Comparison of ENCODE assay signal across 1 cellular context in the genomic region with DNA sequence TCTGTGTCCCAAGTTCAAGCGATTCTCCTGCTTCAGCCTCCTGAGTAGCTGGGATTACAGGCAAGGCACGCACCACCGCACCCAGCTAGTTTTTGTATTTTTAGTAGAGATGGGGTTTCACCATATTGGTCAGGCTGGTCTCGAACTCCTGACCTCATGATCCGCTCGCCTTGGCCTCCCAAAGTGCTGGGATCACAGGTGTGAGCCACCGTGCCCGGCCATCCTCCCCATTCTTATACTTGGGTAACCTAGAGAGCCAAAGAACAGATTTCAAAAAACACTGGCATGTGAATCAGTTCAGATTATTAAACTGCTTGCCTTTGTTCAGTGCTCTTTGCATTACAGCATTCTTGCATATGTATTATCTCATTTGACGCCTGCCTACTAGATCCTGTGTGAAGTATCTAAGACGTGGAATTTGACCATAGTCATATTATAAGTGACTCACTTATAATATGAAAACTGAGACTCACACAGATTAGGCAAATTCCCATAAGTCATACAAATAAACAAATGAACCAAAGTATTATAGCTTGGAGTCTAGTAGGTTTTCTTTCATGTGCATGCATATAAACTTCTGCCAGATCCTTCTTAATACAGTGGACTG.
A peak's percentile ranks its signal among the peaks of the same experiment; 100 is the strongest.
TF ChIP-seq lines count a peak whose summit lies in the region.

No MANE protein-coding gene starts in this region.

TF ChIP-seq in GM12878, 131 proteins besides CTCF, POLR2A, EP300 and RAD21 (continues in another document):
- TF ChIP-seq, protein P1, sequence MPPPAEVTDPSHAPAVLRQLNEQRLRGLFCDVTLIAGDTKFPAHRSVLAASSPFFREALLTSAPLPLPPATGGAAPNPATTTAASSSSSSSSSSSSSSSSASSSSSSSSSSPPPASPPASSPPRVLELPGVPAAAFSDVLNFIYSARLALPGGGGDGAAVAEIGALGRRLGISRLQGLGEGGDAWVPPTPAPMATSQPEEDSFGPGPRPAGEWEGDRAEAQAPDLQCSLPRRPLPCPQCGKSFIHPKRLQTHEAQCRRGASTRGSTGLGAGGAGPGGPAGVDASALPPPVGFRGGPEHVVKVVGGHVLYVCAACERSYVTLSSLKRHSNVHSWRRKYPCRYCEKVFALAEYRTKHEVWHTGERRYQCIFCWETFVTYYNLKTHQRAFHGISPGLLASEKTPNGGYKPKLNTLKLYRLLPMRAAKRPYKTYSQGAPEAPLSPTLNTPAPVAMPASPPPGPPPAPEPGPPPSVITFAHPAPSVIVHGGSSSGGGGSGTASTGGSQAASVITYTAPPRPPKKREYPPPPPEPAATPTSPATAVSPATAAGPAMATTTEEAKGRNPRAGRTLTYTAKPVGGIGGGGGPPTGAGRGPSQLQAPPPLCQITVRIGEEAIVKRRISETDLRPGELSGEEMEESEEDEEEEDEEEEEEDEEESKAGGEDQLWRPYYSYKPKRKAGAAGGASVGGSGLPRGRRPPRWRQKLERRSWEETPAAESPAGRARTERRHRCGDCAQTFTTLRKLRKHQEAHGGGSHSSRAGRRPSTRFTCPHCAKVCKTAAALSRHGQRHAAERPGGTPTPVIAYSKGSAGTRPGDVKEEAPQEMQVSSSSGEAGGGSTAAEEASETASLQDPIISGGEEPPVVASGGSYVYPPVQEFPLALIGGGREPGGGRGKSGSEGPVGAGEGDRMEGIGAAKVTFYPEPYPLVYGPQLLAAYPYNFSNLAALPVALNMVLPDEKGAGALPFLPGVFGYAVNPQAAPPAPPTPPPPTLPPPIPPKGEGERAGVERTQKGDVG (CRISPR knock-in tag; IDR thresholded peaks at IDR 0.05): no peak
- no peak for TF ChIP-seq YBX1 (IDR thresholded peaks at IDR 0.05)
- TF ChIP-seq ZNF592 (IDR thresholded peaks at IDR 0.05): no peak
- TF ChIP-seq, protein P2, sequence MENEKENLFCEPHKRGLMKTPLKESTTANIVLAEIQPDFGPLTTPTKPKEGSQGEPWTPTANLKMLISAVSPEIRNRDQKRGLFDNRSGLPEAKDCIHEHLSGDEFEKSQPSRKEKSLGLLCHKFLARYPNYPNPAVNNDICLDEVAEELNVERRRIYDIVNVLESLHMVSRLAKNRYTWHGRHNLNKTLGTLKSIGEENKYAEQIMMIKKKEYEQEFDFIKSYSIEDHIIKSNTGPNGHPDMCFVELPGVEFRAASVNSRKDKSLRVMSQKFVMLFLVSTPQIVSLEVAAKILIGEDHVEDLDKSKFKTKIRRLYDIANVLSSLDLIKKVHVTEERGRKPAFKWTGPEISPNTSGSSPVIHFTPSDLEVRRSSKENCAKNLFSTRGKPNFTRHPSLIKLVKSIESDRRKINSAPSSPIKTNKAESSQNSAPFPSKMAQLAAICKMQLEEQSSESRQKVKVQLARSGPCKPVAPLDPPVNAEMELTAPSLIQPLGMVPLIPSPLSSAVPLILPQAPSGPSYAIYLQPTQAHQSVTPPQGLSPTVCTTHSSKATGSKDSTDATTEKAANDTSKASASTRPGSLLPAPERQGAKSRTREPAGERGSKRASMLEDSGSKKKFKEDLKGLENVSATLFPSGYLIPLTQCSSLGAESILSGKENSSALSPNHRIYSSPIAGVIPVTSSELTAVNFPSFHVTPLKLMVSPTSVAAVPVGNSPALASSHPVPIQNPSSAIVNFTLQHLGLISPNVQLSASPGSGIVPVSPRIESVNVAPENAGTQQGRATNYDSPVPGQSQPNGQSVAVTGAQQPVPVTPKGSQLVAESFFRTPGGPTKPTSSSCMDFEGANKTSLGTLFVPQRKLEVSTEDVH (IDR thresholded peaks at IDR 0.05; ENCODE audit: low read depth, partially characterized antibody): no peak
- TF ChIP-seq, protein P3, sequence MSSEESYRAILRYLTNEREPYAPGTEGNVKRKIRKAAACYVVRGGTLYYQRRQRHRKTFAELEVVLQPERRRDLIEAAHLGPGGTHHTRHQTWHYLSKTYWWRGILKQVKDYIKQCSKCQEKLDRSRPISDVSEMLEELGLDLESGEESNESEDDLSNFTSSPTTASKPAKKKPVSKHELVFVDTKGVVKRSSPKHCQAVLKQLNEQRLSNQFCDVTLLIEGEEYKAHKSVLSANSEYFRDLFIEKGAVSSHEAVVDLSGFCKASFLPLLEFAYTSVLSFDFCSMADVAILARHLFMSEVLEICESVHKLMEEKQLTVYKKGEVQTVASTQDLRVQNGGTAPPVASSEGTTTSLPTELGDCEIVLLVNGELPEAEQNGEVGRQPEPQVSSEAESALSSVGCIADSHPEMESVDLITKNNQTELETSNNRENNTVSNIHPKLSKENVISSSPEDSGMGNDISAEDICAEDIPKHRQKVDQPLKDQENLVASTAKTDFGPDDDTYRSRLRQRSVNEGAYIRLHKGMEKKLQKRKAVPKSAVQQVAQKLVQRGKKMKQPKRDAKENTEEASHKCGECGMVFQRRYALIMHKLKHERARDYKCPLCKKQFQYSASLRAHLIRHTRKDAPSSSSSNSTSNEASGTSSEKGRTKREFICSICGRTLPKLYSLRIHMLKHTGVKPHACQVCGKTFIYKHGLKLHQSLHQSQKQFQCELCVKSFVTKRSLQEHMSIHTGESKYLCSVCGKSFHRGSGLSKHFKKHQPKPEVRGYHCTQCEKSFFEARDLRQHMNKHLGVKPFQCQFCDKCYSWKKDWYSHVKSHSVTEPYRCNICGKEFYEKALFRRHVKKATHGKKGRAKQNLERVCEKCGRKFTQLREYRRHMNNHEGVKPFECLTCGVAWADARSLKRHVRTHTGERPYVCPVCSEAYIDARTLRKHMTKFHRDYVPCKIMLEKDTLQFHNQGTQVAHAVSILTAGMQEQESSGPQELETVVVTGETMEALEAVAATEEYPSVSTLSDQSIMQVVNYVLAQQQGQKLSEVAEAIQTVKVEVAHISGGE (CRISPR knock-in tag; IDR thresholded peaks at IDR 0.05): no peak
- TF ChIP-seq TCF7 (IDR thresholded peaks at IDR 0.05; ENCODE audit: borderline replicate concordance): no peak
- no peak for TF ChIP-seq JUNB (IDR thresholded peaks at IDR 0.05)
- TF ChIP-seq ZNF384 (IDR thresholded peaks at IDR 0.05; ENCODE audit: borderline replicate concordance, low read depth, low read length): no peak
- no peak for TF ChIP-seq RCOR1 (conservative IDR thresholded peaks at IDR 0.05; ENCODE audit: low read depth, low read length)
- TF ChIP-seq, protein P4, sequence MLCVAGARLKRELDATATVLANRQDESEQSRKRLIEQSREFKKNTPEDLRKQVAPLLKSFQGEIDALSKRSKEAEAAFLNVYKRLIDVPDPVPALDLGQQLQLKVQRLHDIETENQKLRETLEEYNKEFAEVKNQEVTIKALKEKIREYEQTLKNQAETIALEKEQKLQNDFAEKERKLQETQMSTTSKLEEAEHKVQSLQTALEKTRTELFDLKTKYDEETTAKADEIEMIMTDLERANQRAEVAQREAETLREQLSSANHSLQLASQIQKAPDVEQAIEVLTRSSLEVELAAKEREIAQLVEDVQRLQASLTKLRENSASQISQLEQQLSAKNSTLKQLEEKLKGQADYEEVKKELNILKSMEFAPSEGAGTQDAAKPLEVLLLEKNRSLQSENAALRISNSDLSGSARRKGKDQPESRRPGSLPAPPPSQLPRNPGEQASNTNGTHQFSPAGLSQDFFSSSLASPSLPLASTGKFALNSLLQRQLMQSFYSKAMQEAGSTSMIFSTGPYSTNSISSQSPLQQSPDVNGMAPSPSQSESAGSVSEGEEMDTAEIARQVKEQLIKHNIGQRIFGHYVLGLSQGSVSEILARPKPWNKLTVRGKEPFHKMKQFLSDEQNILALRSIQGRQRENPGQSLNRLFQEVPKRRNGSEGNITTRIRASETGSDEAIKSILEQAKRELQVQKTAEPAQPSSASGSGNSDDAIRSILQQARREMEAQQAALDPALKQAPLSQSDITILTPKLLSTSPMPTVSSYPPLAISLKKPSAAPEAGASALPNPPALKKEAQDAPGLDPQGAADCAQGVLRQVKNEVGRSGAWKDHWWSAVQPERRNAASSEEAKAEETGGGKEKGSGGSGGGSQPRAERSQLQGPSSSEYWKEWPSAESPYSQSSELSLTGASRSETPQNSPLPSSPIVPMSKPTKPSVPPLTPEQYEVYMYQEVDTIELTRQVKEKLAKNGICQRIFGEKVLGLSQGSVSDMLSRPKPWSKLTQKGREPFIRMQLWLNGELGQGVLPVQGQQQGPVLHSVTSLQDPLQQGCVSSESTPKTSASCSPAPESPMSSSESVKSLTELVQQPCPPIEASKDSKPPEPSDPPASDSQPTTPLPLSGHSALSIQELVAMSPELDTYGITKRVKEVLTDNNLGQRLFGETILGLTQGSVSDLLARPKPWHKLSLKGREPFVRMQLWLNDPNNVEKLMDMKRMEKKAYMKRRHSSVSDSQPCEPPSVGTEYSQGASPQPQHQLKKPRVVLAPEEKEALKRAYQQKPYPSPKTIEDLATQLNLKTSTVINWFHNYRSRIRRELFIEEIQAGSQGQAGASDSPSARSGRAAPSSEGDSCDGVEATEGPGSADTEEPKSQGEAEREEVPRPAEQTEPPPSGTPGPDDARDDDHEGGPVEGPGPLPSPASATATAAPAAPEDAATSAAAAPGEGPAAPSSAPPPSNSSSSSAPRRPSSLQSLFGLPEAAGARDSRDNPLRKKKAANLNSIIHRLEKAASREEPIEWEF (IDR thresholded peaks at IDR 0.05; ENCODE audit: insufficient replicate concordance, low read depth, low read length): no peak
- no peak for TF ChIP-seq MTA3 (IDR thresholded peaks at IDR 0.05; ENCODE audit: borderline replicate concordance, low read length)
- 0 out of 2 replicates have a peak, but pooled peaks have one; percentile 28 for TF ChIP-seq ATF7 (IDR thresholded peaks at IDR 0.05; ENCODE audit: low read depth)
- no peak for TF ChIP-seq NFIC (IDR thresholded peaks at IDR 0.05; ENCODE audit: low read depth, low read length)
- peak in 1 of 2 experiments; percentile 33; a peak in 1 of 4 replicates for TF ChIP-seq IKZF2 (IDR thresholded peaks at IDR 0.05)
- TF ChIP-seq FOXM1 (IDR thresholded peaks at IDR 0.05; ENCODE audit: low read depth, low read length): no peak
- TF ChIP-seq CBFB (IDR thresholded peaks at IDR 0.05; ENCODE audit: low read depth): no peak
- no peak for TF ChIP-seq BMI1 (IDR thresholded peaks at IDR 0.05; ENCODE audit: borderline replicate concordance)
- TF ChIP-seq RAD51 (IDR thresholded peaks at IDR 0.05): no peak
- TF ChIP-seq STAT3 (IDR thresholded peaks at IDR 0.05; ENCODE audit: low read depth, low read length): no peak
- no peak for TF ChIP-seq SRF (IDR thresholded peaks at IDR 0.05; ENCODE audit: low read depth in 2 of 2, low read length in 2 of 2)
- no peak for TF ChIP-seq BHLHE40 (IDR thresholded peaks at IDR 0.05; ENCODE audit: borderline replicate concordance in 1 of 2, low read depth in 2 of 2, low read length in 1 of 2)
- TF ChIP-seq, protein P5, sequence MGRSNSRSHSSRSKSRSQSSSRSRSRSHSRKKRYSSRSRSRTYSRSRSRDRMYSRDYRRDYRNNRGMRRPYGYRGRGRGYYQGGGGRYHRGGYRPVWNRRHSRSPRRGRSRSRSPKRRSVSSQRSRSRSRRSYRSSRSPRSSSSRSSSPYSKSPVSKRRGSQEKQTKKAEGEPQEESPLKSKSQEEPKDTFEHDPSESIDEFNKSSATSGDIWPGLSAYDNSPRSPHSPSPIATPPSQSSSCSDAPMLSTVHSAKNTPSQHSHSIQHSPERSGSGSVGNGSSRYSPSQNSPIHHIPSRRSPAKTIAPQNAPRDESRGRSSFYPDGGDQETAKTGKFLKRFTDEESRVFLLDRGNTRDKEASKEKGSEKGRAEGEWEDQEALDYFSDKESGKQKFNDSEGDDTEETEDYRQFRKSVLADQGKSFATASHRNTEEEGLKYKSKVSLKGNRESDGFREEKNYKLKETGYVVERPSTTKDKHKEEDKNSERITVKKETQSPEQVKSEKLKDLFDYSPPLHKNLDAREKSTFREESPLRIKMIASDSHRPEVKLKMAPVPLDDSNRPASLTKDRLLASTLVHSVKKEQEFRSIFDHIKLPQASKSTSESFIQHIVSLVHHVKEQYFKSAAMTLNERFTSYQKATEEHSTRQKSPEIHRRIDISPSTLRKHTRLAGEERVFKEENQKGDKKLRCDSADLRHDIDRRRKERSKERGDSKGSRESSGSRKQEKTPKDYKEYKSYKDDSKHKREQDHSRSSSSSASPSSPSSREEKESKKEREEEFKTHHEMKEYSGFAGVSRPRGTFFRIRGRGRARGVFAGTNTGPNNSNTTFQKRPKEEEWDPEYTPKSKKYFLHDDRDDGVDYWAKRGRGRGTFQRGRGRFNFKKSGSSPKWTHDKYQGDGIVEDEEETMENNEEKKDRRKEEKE (IDR thresholded peaks at IDR 0.05): no peak
- TF ChIP-seq ZNF622 (IDR thresholded peaks at IDR 0.05): no peak
- TF ChIP-seq SMAD5 (IDR thresholded peaks at IDR 0.05; ENCODE audit: low read depth): no peak
- TF ChIP-seq, protein P6, sequence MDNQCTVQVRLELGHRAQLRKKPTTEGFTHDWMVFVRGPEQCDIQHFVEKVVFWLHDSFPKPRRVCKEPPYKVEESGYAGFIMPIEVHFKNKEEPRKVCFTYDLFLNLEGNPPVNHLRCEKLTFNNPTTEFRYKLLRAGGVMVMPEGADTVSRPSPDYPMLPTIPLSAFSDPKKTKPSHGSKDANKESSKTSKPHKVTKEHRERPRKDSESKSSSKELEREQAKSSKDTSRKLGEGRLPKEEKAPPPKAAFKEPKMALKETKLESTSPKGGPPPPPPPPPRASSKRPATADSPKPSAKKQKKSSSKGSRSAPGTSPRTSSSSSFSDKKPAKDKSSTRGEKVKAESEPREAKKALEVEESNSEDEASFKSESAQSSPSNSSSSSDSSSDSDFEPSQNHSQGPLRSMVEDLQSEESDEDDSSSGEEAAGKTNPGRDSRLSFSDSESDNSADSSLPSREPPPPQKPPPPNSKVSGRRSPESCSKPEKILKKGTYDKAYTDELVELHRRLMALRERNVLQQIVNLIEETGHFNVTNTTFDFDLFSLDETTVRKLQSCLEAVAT (IDR thresholded peaks at IDR 0.05): no peak
- TF ChIP-seq ETV6 (conservative IDR thresholded peaks at IDR 0.05 in 1 of 2, IDR thresholded peaks at IDR 0.05 in 1 of 2; ENCODE audit: borderline replicate concordance in 1 of 2, low read depth in 1 of 2): no peak
- no peak for TF ChIP-seq ZBED1 (IDR thresholded peaks at IDR 0.05; ENCODE audit: borderline replicate concordance)
- TF ChIP-seq ZZZ3 (IDR thresholded peaks at IDR 0.05; ENCODE audit: control insufficient read depth, insufficient read length, low read depth): no peak
- no peak for TF ChIP-seq HCFC1 (IDR thresholded peaks at IDR 0.05; ENCODE audit: low read length)
